ENCODE assay signal across 15 cellular contexts in genomic region chr21:38989097-38989744, GRCh38.
A peak's percentile ranks its signal among the peaks of the same experiment; 100 is the strongest.
DNase-seq lines count a peak whose midpoint lies in the region; TF ChIP-seq lines count a peak whose summit lies in the region.
"Had no signal": no experiment of that assay in that cellular context is flagged by ENCODE, and none has a peak within 500 bp of the region (broad histone marks: within the 10 kb centered on the region; RNA-seq: fewer than 3 reads in every experiment).

No MANE protein-coding gene starts in this region.

- H3K27ac Mint-ChIP-seq in mesothelial cell of epicardium (peak overlapping the region; percentile 94), osteocyte (ENCODE audit: unreplicated experiment) (no peak overlapping the region)

- no peaks in the 10 kb centered on the region for H3K36me3 ChIP-seq in stomach smooth muscle (ENCODE audit: control insufficient read depth in 2 of 2, insufficient read depth in 2 of 2, low read length in 2 of 2)
- H3K36me3 ChIP-seq: pancreas, thoracic aorta, WERI-Rb-1 had no signal

- H3K4me1 Mint-ChIP-seq in mesothelial cell of epicardium (peaks cover 90% of the 10 kb centered on the region), osteocyte (ENCODE audit: unreplicated experiment) (peaks cover 87% of the 10 kb centered on the region)

- no peak overlapping the region for H3K4me3 Mint-ChIP-seq in mesothelial cell of epicardium
- no peak overlapping the region for H3K4me3 Mint-ChIP-seq in osteocyte (ENCODE audit: unreplicated experiment)

- POLR2A ChIA-PET in RWPE1 (lab: Yijun Ruan, JAX; ENCODE audit: low non-redundant PET): interaction anchor here (0.6 kb wide), 1 partner anchor 182 kb away, joined by 3 read pairs; no protein-coding TSS in a partner anchor

- H3K27ac ChIP-seq in RWPE1: peak overlapping the region; percentile 88
- H3K27ac ChIP-seq in stomach smooth muscle (ENCODE audit: low read length): peak overlapping the region; percentile 67
- H3K27ac ChIP-seq: pancreas, WERI-Rb-1 had no signal

- H3K36me3 Mint-ChIP-seq in mesothelial cell of epicardium (no peaks in the 10 kb centered on the region), osteocyte (ENCODE audit: unreplicated experiment) (no peaks in the 10 kb centered on the region)

- H3K27me3 ChIP-seq in stomach smooth muscle (ENCODE audit: control insufficient read depth in 1 of 2, insufficient read depth in 2 of 2, low read length in 2 of 2): no peaks in the 10 kb centered on the region
- H3K27me3 ChIP-seq: pancreas had no signal

- H3K9me3 Mint-ChIP-seq in mesothelial cell of epicardium: no peaks in the 10 kb centered on the region
- H3K9me3 Mint-ChIP-seq in osteocyte (ENCODE audit: unreplicated experiment): no peaks in the 10 kb centered on the region

- DNase-seq in NCI-H187 (lab: John Stamatoyannopoulos, UW): peak; percentile 36 to 75
- no peak for DNase-seq in NCI-H187 treated with DMSO at 0.1 percent for 48 hours (lab: John Stamatoyannopoulos, UW)
- no peak for DNase-seq in RWPE1 (ENCODE audit: low spot score)
- no peak for DNase-seq in mesothelial cell of epicardium (ENCODE audit: low spot score in 2 of 2, unreplicated experiment in 2 of 2)
- DNase-seq in osteocyte (ENCODE audit: extremely low spot score, unreplicated experiment): no peak
- no peak for DNase-seq in kidney glomerular epithelial cell (lab: John Stamatoyannopoulos, UW)
- no peak for DNase-seq in NCI-H1930 (lab: John Stamatoyannopoulos, UW)
- DNase-seq: activated CD8-positive, alpha-beta memory T cell treated with anti-CD3 and anti-CD28 coated beads for 24 hours; GF-D8; NCI-H226; pancreas; stimulated activated CD4-positive, alpha-beta T cell treated with anti-CD3 and anti-CD28 coated beads, Interleukin-2, amount 100 ng/mL, for 24 hours; WERI-Rb-1 had no signal

- peaks cover 87% of the 10 kb centered on the region for H3K4me1 ChIP-seq in stomach smooth muscle (ENCODE audit: control insufficient read depth, insufficient read depth, low read length)

- H3K9ac ChIP-seq in stomach smooth muscle (ENCODE audit: low read length in 2 of 2): no peak overlapping the region

- H3K4me3 ChIP-seq in stomach smooth muscle (ENCODE audit: low read length in 2 of 2): no peak overlapping the region
- H3K4me3 ChIP-seq: pancreas, thoracic aorta had no signal

- no peaks in the 10 kb centered on the region for H3K9me3 ChIP-seq in stomach smooth muscle (ENCODE audit: control insufficient read depth in 2 of 2, low read length in 2 of 2)
- H3K9me3 ChIP-seq: pancreas, thoracic aorta had no signal

- H3K27me3 Mint-ChIP-seq in mesothelial cell of epicardium (ENCODE audit: low read depth) (peaks cover 5% of the 10 kb centered on the region), osteocyte (ENCODE audit: unreplicated experiment) (peaks cover 8% of the 10 kb centered on the region)

- no peak for TF ChIP-seq CTCF in RWPE1 (conservative IDR thresholded peaks at IDR 0.05; ENCODE audit: low read depth)
- no peak for TF ChIP-seq CTCF in mesothelial cell of epicardium (IDR thresholded peaks at IDR 0.05; ENCODE audit: unreplicated experiment)
- TF ChIP-seq CTCF in osteocyte (IDR thresholded peaks at IDR 0.05): no peak

- CTCF ChIA-PET in RWPE1 (lab: Yijun Ruan, JAX): interaction anchor here (0.7 kb wide), 1 partner anchor 78 kb away, joined by 5 read pairs; no protein-coding TSS in a partner anchor

Comparison
In these comparisons a context has a peak if more than half of its experiments do, and no peak if none do; other contexts are left out.
1. DNase-seq: peak in NCI-H187 (2 of 2); none in NCI-H187 treated with DMSO at 0.1 percent for 48 hours (single experiment), RWPE1 (single experiment), mesothelial cell of epicardium (0 of 2), osteocyte (single experiment), kidney glomerular epithelial cell (single experiment) and NCI-H1930 (0 of 2).